ENCODE assay signal across 24 cellular contexts in genomic region chr4:100312615-100313355, GRCh38.
"Had no signal": no experiment of that assay in that cellular context is flagged by ENCODE, and none has a peak within 500 bp of the region (broad histone marks: within the 10 kb centered on the region; RNA-seq: fewer than 3 reads in every experiment).

No MANE protein-coding gene starts in this region.

- H3K4me2 ChIP-seq: PC-9 had no signal

- ATAC-seq: activated T-cell treated with anti-CD3 and anti-CD28 coated beads, Interleukin-2, amount 50 U/mL, for 4 hours; T-cell had no signal

- H3K36me3 ChIP-seq: brain microvascular endothelial cell, cardiac muscle cell had no signal

- H3K27ac ChIP-seq: brain microvascular endothelial cell, cardiac muscle cell, PC-9 had no signal

- H3K4me3 ChIP-seq: cardiac muscle cell, PC-9 had no signal

- H2AFZ ChIP-seq: PC-9 had no signal

- DNase-seq: activated B cell treated with CpG ODN at 0.5 μM for 24 hours; activated CD4-positive, alpha-beta memory T cell treated with anti-CD3 and anti-CD28 coated beads for 36 hours; activated CD4-positive, alpha-beta T cell treated with anti-CD3 and anti-CD28 coated beads for 1 hour; activated CD4-positive, alpha-beta T cell treated with anti-CD3 and anti-CD28 coated beads, Interleukin-2, amount 10 ng/mL, durations not matched to agents 24 days and 14 days; activated CD8-positive, alpha-beta memory T cell treated with anti-CD3 and anti-CD28 coated beads for 24 hours; activated effector memory CD4-positive, alpha-beta T cell treated with anti-CD3 and anti-CD28 coated beads, Interleukin-2, amount 50 U/mL, for 16 hours; activated naive CD4-positive, alpha-beta T cell treated with Interleukin-2 at 50 U/mL for 16 hours; activated T-cell treated with anti-CD3 and anti-CD28 coated beads, Interleukin-2, amount 50 U/mL, for 4 hours; brain microvascular endothelial cell; KG1; NCI-H1048; NCI-H1417; NCI-H2081; NCI-H2171; NCI-H2227 treated with DMSO at 0.1 percent for 48 hours; NCI-H446 treated with DMSO at 0.1 percent for 48 hours; NCI-H526; PC-9; SHP77 treated with DMSO at 0.1 percent for 48 hours; T-cell; T-helper 2 cell; T1000 had no signal

- FAIRE-seq: TTC549 had no signal

- H3K27me3 ChIP-seq: brain microvascular endothelial cell, cardiac muscle cell had no signal
